ENCODE assay signal across 23 cellular contexts in genomic region chr10:38741226-38741625, GRCh38.
"Had no signal": no experiment of that assay in that cellular context is flagged by ENCODE, and none has a peak within 500 bp of the region (broad histone marks: within the 10 kb centered on the region; RNA-seq: fewer than 3 reads in every experiment).

No MANE protein-coding gene starts in this region.

- H3K27ac ChIP-seq: stomach, suprapubic skin, testis, thoracic aorta, thyroid gland, tibial artery, tibial nerve, transverse colon, upper lobe of left lung, upper lobe of right lung, uterus, vagina had no signal

- DNase-seq: stimulated activated CD4-positive, alpha-beta T cell treated with anti-CD3 and anti-CD28 coated beads, Interleukin-2, amount 100 ng/mL, for 48 hours; stimulated activated CD4-positive, alpha-beta T cell treated with anti-CD3 and anti-CD28 coated beads, Interleukin-4, amount 100 ng/mL, for 1 hour; stimulated activated CD4-positive, alpha-beta T cell treated with anti-CD3 and anti-CD28 coated beads, Interleukin-4, amount 100 ng/mL, for 24 hours; stimulated activated CD4-positive, alpha-beta T cell treated with anti-CD3 and anti-CD28 coated beads, Interleukin-4, amount 100 ng/mL, for 4 hours; stimulated activated CD8-positive, alpha-beta memory T cell treated with anti-CD3 and anti-CD28 coated beads, Interleukin-4, amount 100 ng/mL, for 48 hours; stimulated activated naive B cell treated with anti-CD40 and anti-IgM and Interleukin-4, amounts not matched to agents 10 μg/mL and 1 μg/mL and 100 μg/mL, for 72 hours; stimulated activated naive CD4-positive, alpha-beta T cell; stimulated activated naive CD4-positive, alpha-beta T cell treated with Interleukin-2 at 50 U/mL for 16 hours; stimulated activated naive CD8-positive, alpha-beta T cell treated with anti-CD3 and anti-CD28 coated beads, Interleukin-15, amount 100 ng/mL, for 72 hours; stimulated activated naive CD8-positive, alpha-beta T cell treated with anti-CD3 and anti-CD28 coated beads, Interleukin-15, Interleukin-2, amounts not matched to agents 100 U/mL and 50 U/mL, for 24 hours; stomach; substantia nigra; testis; thyroid gland; tibial artery; transverse colon; upper lobe of right lung; uterus had no signal

- H3K9me3 ChIP-seq: testis, thoracic aorta, thyroid gland, transverse colon, uterus, vagina had no signal

- H3K36me3 ChIP-seq: stomach, suprapubic skin, thoracic aorta, thyroid gland, tibial artery, tibial nerve, transverse colon, upper lobe of left lung, upper lobe of right lung, uterus, vagina had no signal

- H3K4me3 ChIP-seq: stomach, suprapubic skin, testis, thoracic aorta, thyroid gland, tibial artery, tibial nerve, transverse colon, upper lobe of left lung, upper lobe of right lung, uterus, vagina had no signal

- H3K27me3 ChIP-seq: stomach, suprapubic skin, testis, thyroid gland, tibial artery, tibial nerve, transverse colon, upper lobe of left lung, upper lobe of right lung, uterus, vagina had no signal

- H3K4me1 ChIP-seq: stomach, suprapubic skin, testis, thyroid gland, tibial artery, tibial nerve, transverse colon, upper lobe of left lung, upper lobe of right lung, uterus, vagina had no signal
